Comparison of ENCODE assay signal across 9 cellular contexts in genomic region chr11:9386086-9386485, GRCh38. TPM values are rescaled to one million over a fixed set of nuclear protein-coding genes. Genes with fewer than 3 reads are reported as not detected.
DNase-seq lines count a peak whose midpoint lies in the region; ATAC-seq and TF ChIP-seq lines count a peak whose summit lies in the region.
"Had no signal": no experiment of that assay in that cellular context is flagged by ENCODE, and none has a peak within 500 bp of the region (broad histone marks: within the 10 kb centered on the region; RNA-seq: fewer than 3 reads in every experiment).

No MANE protein-coding gene starts in this region.

- CTCF ChIA-PET in T-cell (lab: Charles Lee): interaction anchor here (0.7 to 2.2 kb wide), 8 partner anchors 9 to 1155 kb away, joined by 3 to 7 read pairs (median 4); partner anchors contain the start of genes RNF141 (in 1 of the 2) and ZNF143 (in 1 of the 2)

- H3K4me1 ChIP-seq in GM23338 (ENCODE audit: insufficient read depth): peaks cover 12% of the 10 kb centered on the region

- no peak for ATAC-seq in GM23338
- ATAC-seq in T-cell (replicated peaks in 1 of 4): no peak
- no peak for ATAC-seq in GM21825 (IDR thresholded peaks at IDR 0.05; ENCODE audit: unreplicated experiment)

- H3K27me3 Mint-ChIP-seq in GM23338 (ENCODE audit: insufficient read depth, low read depth, poor library complexity) (peaks cover 12% of the 10 kb centered on the region), T-cell (no peaks in the 10 kb centered on the region)

- H3K36me3 Mint-ChIP-seq in GM23338 (ENCODE audit: low read depth) (peaks cover 32% of the 10 kb centered on the region), T-cell (peaks cover 6% of the 10 kb centered on the region)

- H3K4me3 ChIP-seq in GM23338 (peak overlapping the region; percentile 95), fibroblast of mammary gland (ENCODE audit: control insufficient read depth, low read depth, low read length) (peak overlapping the region; percentile 94), skeletal muscle cell (ENCODE audit: low read depth, low read length) (peak overlapping the region; percentile 67)

- peaks cover 49% of the 10 kb centered on the region for H4K20me1 ChIP-seq in GM23338 (replicated peaks; ENCODE audit: insufficient read depth)

- peak overlapping the region; percentile 97 for H3K4me3 Mint-ChIP-seq in GM23338
- peak overlapping the region; percentile 93 to 96 (median 93) for H3K4me3 Mint-ChIP-seq in T-cell

- DNase-seq in GM23338 (ENCODE audit: low spot score) (no peak), T-cell (no peak), fibroblast of mammary gland (ENCODE audit: low read depth) (no peak), skeletal muscle cell (ENCODE audit: low read depth) (no peak), hepatic stellate cell (ENCODE audit: low spot score) (no peak), anterior cingulate cortex (lab: John Stamatoyannopoulos, UW) (no peak), SW 1271 (lab: John Stamatoyannopoulos, UW) (no peak)
- DNase-seq: NCI-H1048 had no signal

- H3K4me1 Mint-ChIP-seq in GM23338: peaks cover 18% of the 10 kb centered on the region
- H3K4me1 Mint-ChIP-seq in T-cell: peaks cover 43 to 47% (median 45%) of the 10 kb centered on the region in 3 donors

- H3K9me3 Mint-ChIP-seq in GM23338 (no peaks in the 10 kb centered on the region), T-cell (no peaks in the 10 kb centered on the region)

- no peak overlapping the region for H2AFZ ChIP-seq in GM23338

- peaks cover 10% of the 10 kb centered on the region; the same call in 1 of the 2 replicates for H3K36me3 ChIP-seq in GM23338 (ENCODE audit: insufficient read depth)

- 0 out of 2 replicates have a peak, but pooled peaks cover 4% of the 10 kb centered on the region for H3F3A ChIP-seq in GM23338 (replicated peaks; ENCODE audit: low read depth)

- no peak for TF ChIP-seq CTCF in GM23338 (conservative IDR thresholded peaks at IDR 0.05; ENCODE audit: low read depth in 2 of 2)
- no peak for TF ChIP-seq CTCF in fibroblast of mammary gland (conservative IDR thresholded peaks at IDR 0.05; ENCODE audit: control insufficient read depth, insufficient read depth, low read depth, low read length)

- H3K27me3 ChIP-seq in GM23338 (ENCODE audit: insufficient read depth): no peaks in the 10 kb centered on the region

- POLR2A ChIA-PET in T-cell (lab: Charles Lee): interaction anchor here (0.5 to 1.3 kb wide), 8 partner anchors 9 to 177 kb away, joined by 3 to 8 read pairs (median 4); partner anchors contain the start of gene ZNF143 (in 1 of the 2)

- H3K4me2 ChIP-seq in GM23338: peak overlapping the region; percentile 76

- peaks cover 66% of the 10 kb centered on the region for H3K79me2 ChIP-seq in GM23338 (replicated peaks; ENCODE audit: insufficient read depth)

- H3K9me2 ChIP-seq in GM23338 (ENCODE audit: insufficient read depth): no peaks in the 10 kb centered on the region

- no peak overlapping the region for H3K27ac Mint-ChIP-seq in GM23338
- no peak overlapping the region for H3K27ac Mint-ChIP-seq in T-cell

- H3K27ac ChIP-seq in GM23338 (ENCODE audit: low read depth): peak overlapping the region; percentile 95; the same call in 1 of the 2 replicates

TF ChIP-seq in GM23338, 12 proteins besides CTCF, POLR2A, EP300 and RAD21:
- TF ChIP-seq NANOG (IDR thresholded peaks at IDR 0.05; ENCODE audit: borderline replicate concordance) (no peak), CREB1 (CRISPR knock-in tag; IDR thresholded peaks at IDR 0.05; ENCODE audit: low read depth) (no peak), POLR2AphosphoS5 (IDR thresholded peaks at IDR 0.05; ENCODE audit: low read depth) (no peak), ZNF462 (CRISPR knock-in tag; IDR thresholded peaks at IDR 0.05) (no peak), EZH2 (IDR thresholded peaks at IDR 0.05; ENCODE audit: low read depth, unreplicated experiment) (no peak), ZNF114 (CRISPR knock-in tag; IDR thresholded peaks at IDR 0.05) (no peak)
- TF ChIP-seq, protein P1, sequence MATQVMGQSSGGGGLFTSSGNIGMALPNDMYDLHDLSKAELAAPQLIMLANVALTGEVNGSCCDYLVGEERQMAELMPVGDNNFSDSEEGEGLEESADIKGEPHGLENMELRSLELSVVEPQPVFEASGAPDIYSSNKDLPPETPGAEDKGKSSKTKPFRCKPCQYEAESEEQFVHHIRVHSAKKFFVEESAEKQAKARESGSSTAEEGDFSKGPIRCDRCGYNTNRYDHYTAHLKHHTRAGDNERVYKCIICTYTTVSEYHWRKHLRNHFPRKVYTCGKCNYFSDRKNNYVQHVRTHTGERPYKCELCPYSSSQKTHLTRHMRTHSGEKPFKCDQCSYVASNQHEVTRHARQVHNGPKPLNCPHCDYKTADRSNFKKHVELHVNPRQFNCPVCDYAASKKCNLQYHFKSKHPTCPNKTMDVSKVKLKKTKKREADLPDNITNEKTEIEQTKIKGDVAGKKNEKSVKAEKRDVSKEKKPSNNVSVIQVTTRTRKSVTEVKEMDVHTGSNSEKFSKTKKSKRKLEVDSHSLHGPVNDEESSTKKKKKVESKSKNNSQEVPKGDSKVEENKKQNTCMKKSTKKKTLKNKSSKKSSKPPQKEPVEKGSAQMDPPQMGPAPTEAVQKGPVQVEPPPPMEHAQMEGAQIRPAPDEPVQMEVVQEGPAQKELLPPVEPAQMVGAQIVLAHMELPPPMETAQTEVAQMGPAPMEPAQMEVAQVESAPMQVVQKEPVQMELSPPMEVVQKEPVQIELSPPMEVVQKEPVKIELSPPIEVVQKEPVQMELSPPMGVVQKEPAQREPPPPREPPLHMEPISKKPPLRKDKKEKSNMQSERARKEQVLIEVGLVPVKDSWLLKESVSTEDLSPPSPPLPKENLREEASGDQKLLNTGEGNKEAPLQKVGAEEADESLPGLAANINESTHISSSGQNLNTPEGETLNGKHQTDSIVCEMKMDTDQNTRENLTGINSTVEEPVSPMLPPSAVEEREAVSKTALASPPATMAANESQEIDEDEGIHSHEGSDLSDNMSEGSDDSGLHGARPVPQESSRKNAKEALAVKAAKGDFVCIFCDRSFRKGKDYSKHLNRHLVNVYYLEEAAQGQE (IDR thresholded peaks at IDR 0.05; ENCODE audit: unreplicated experiment): no peak

RNA-seq across cellular contexts. Expression of gene IPO7, which starts 1.6 kb away (rescaled TPM):
- 271 and 328 TPM in 2 replicates for total RNA-seq in GM23338 (2014; rRNA removed; shearing (Covaris generic))
- 56.1 TPM in 2 replicates for polyA plus RNA-seq in GM23338 (2016; fragmentation: Nextera tagmentation; extraction: Ambion mirVana)
- total RNA-seq in T-cell: 10 to 100 TPM; 53.3 to 72.8 (median 61.2) TPM
